In the genomic region with DNA sequence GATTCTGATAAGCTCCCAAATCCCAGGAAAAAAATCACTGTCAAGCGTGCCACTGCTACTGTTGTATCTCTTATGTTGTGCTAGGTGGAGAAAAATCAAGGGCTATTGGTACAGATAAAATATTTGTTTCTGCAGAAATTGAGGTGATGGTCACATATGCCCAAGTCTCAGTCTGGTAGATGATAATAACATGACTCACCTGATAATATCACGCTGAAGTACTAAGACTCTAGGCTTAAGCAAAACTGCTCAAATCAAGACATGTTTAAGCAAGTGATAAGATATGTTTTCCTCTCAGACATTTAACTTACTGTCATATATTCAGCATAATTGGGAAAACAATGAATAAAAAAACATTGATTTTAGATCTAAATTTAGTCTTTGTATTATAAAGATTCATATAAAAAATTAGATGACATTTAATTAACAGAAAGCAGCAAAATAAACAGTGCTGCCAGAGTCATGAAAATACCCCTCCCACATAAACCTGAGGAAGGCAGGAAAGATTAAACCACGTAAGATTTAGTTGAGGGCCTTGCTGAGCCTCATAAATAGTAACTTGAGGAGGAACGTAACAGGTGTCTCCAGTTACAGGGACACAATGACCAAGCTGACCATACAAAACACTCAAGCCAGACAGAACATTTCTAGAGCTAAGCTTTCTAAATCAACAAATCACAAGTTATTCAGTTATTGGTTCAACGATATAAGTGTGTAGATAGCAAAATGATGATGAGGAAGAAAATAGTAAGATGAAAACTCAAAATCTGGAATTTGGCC, we compare ENCODE assay signal across 22 cellular contexts.
A peak's percentile ranks its signal among the peaks of the same experiment; 100 is the strongest.
DNase-seq lines count a peak whose midpoint lies in the region; ATAC-seq and TF ChIP-seq lines count a peak whose summit lies in the region.
"Had no signal": no experiment of that assay in that cellular context is flagged by ENCODE, and none has a peak within 500 bp of the region (broad histone marks: within the 10 kb centered on the region; RNA-seq: fewer than 3 reads in every experiment).

No MANE protein-coding gene starts in this region.

- H3K27me3 Mint-ChIP-seq in GM23338 (ENCODE audit: insufficient read depth, low read depth, poor library complexity), result no peaks in the 10 kb centered on the region
- no peaks in the 10 kb centered on the region for H3K27me3 Mint-ChIP-seq in nephron (ENCODE audit: low read depth)
- H3K27me3 Mint-ChIP-seq: CD4-positive, alpha-beta T cell had no signal

- H3K27ac Mint-ChIP-seq in GM23338 (peak overlapping the region; percentile 65; the same call in 1 of the 2 replicates), nephron (peak overlapping the region; percentile 31 to 59 (median 56))
- H3K27ac Mint-ChIP-seq: CD4-positive, alpha-beta T cell had no signal

- DNase-seq in NCI-H2029 (lab: John Stamatoyannopoulos, UW), result peak; percentile 5
- no peak for DNase-seq in NCI-H2029 treated with DMSO at 0.1 percent for 48 hours (lab: John Stamatoyannopoulos, UW)
- no peak for DNase-seq in GM23338 (ENCODE audit: low spot score)
- DNase-seq in foreskin keratinocyte, result peak; percentile 6 to 38
- no peak for DNase-seq in activated naive CD4-positive, alpha-beta T cell treated with Interleukin-2 at 50 U/mL for 16 hours
- no peak for DNase-seq in cerebellar nuclear complex (lab: John Stamatoyannopoulos, UW)
- DNase-seq in AG20443 (ENCODE audit: low spot score), result no peak
- DNase-seq: BE2C; Caco-2; CD4-positive, alpha-beta T cell; GF-D8; GM23248; HCEC 1CT; Kasumi-1; MV-4-11; NCI-H1436; NCI-H2081 treated with DMSO at 0.1 percent for 48 hours; NCI-H345; NCI-H526 treated with DMSO at 0.1 percent for 48 hours; OCI-M1; Right ventricle myocardium superior had no signal

- no peaks in the 10 kb centered on the region for H3K27me3 ChIP-seq in GM23338 (ENCODE audit: insufficient read depth)
- no peaks in the 10 kb centered on the region for H3K27me3 ChIP-seq in foreskin keratinocyte
- H3K27me3 ChIP-seq: BE2C had no signal

- ATAC-seq in GM23338 (no peak), foreskin keratinocyte (peak; percentile 69)

- H3K36me3 Mint-ChIP-seq in GM23338 (ENCODE audit: low read depth) (no peaks in the 10 kb centered on the region), nephron (ENCODE audit: low read depth) (peaks cover 14% of the 10 kb centered on the region)

- no peak for TF ChIP-seq CTCF in GM23338 (conservative IDR thresholded peaks at IDR 0.05; ENCODE audit: low read depth in 2 of 2)
- no peak for TF ChIP-seq CTCF in foreskin keratinocyte (conservative IDR thresholded peaks at IDR 0.05)
- no peak for TF ChIP-seq CTCF in nephron (IDR thresholded peaks at IDR 0.05; ENCODE audit: unreplicated experiment in 3 of 3)

- H3K9me2 ChIP-seq in GM23338 (ENCODE audit: insufficient read depth), result no peaks in the 10 kb centered on the region

- no peak overlapping the region for H3K4me2 ChIP-seq in GM23338

- no peaks in the 10 kb centered on the region for H3K9me3 Mint-ChIP-seq in GM23338
- no peaks in the 10 kb centered on the region for H3K9me3 Mint-ChIP-seq in nephron
- H3K9me3 Mint-ChIP-seq: CD4-positive, alpha-beta T cell had no signal

- no peaks in the 10 kb centered on the region for H3F3A ChIP-seq in GM23338 (replicated peaks; ENCODE audit: low read depth)

- no peaks in the 10 kb centered on the region for H3K79me2 ChIP-seq in GM23338 (replicated peaks; ENCODE audit: insufficient read depth)

- H3K4me1 Mint-ChIP-seq in GM23338 (peaks cover 6% of the 10 kb centered on the region; the same call in 2 of the 3 replicates), nephron (peaks cover 16% of the 10 kb centered on the region)

- H3K36me3 ChIP-seq in GM23338 (ENCODE audit: insufficient read depth), result no peaks in the 10 kb centered on the region
- H3K36me3 ChIP-seq: BE2C had no signal

- no peak overlapping the region for H3K4me3 ChIP-seq in GM23338
- H3K4me3 ChIP-seq: GM23248 had no signal

- no peak overlapping the region for H3K4me3 Mint-ChIP-seq in GM23338
- H3K4me3 Mint-ChIP-seq in nephron, result no peak overlapping the region
- H3K4me3 Mint-ChIP-seq: CD4-positive, alpha-beta T cell had no signal

- no peaks in the 10 kb centered on the region for H4K20me1 ChIP-seq in GM23338 (replicated peaks; ENCODE audit: insufficient read depth)

- H3K4me1 ChIP-seq in GM23338 (ENCODE audit: insufficient read depth), result no peaks in the 10 kb centered on the region; the same call in 1 of the 2 replicates
- H3K4me1 ChIP-seq in foreskin keratinocyte, result no peaks in the 10 kb centered on the region
- H3K4me1 ChIP-seq: BE2C, Caco-2 had no signal

- H3K27ac ChIP-seq in GM23338 (ENCODE audit: low read depth) (no peak overlapping the region), foreskin keratinocyte (no peak overlapping the region)
- H3K27ac ChIP-seq: GM23248 had no signal

- no peak overlapping the region for H2AFZ ChIP-seq in GM23338
- H2AFZ ChIP-seq: GM23248 had no signal

TF ChIP-seq in GM23338, 12 proteins besides CTCF, POLR2A, EP300 and RAD21 (continues in another document):
- TF ChIP-seq EZH2phosphoT487 (IDR thresholded peaks at IDR 0.05; ENCODE audit: unreplicated experiment) (no peak), CREB1 (CRISPR knock-in tag; IDR thresholded peaks at IDR 0.05; ENCODE audit: low read depth) (no peak), EZH2 (IDR thresholded peaks at IDR 0.05; ENCODE audit: low read depth, unreplicated experiment) (no peak), ZNF114 (CRISPR knock-in tag; IDR thresholded peaks at IDR 0.05) (no peak), ZNF331 (CRISPR knock-in tag; IDR thresholded peaks at IDR 0.05; ENCODE audit: low read depth) (no peak), POLR2AphosphoS5 (IDR thresholded peaks at IDR 0.05; ENCODE audit: low read depth) (no peak), NANOG (IDR thresholded peaks at IDR 0.05; ENCODE audit: borderline replicate concordance) (no peak), JUNB (IDR thresholded peaks at IDR 0.05; ENCODE audit: unreplicated experiment) (no peak)
- TF ChIP-seq, protein P1, sequence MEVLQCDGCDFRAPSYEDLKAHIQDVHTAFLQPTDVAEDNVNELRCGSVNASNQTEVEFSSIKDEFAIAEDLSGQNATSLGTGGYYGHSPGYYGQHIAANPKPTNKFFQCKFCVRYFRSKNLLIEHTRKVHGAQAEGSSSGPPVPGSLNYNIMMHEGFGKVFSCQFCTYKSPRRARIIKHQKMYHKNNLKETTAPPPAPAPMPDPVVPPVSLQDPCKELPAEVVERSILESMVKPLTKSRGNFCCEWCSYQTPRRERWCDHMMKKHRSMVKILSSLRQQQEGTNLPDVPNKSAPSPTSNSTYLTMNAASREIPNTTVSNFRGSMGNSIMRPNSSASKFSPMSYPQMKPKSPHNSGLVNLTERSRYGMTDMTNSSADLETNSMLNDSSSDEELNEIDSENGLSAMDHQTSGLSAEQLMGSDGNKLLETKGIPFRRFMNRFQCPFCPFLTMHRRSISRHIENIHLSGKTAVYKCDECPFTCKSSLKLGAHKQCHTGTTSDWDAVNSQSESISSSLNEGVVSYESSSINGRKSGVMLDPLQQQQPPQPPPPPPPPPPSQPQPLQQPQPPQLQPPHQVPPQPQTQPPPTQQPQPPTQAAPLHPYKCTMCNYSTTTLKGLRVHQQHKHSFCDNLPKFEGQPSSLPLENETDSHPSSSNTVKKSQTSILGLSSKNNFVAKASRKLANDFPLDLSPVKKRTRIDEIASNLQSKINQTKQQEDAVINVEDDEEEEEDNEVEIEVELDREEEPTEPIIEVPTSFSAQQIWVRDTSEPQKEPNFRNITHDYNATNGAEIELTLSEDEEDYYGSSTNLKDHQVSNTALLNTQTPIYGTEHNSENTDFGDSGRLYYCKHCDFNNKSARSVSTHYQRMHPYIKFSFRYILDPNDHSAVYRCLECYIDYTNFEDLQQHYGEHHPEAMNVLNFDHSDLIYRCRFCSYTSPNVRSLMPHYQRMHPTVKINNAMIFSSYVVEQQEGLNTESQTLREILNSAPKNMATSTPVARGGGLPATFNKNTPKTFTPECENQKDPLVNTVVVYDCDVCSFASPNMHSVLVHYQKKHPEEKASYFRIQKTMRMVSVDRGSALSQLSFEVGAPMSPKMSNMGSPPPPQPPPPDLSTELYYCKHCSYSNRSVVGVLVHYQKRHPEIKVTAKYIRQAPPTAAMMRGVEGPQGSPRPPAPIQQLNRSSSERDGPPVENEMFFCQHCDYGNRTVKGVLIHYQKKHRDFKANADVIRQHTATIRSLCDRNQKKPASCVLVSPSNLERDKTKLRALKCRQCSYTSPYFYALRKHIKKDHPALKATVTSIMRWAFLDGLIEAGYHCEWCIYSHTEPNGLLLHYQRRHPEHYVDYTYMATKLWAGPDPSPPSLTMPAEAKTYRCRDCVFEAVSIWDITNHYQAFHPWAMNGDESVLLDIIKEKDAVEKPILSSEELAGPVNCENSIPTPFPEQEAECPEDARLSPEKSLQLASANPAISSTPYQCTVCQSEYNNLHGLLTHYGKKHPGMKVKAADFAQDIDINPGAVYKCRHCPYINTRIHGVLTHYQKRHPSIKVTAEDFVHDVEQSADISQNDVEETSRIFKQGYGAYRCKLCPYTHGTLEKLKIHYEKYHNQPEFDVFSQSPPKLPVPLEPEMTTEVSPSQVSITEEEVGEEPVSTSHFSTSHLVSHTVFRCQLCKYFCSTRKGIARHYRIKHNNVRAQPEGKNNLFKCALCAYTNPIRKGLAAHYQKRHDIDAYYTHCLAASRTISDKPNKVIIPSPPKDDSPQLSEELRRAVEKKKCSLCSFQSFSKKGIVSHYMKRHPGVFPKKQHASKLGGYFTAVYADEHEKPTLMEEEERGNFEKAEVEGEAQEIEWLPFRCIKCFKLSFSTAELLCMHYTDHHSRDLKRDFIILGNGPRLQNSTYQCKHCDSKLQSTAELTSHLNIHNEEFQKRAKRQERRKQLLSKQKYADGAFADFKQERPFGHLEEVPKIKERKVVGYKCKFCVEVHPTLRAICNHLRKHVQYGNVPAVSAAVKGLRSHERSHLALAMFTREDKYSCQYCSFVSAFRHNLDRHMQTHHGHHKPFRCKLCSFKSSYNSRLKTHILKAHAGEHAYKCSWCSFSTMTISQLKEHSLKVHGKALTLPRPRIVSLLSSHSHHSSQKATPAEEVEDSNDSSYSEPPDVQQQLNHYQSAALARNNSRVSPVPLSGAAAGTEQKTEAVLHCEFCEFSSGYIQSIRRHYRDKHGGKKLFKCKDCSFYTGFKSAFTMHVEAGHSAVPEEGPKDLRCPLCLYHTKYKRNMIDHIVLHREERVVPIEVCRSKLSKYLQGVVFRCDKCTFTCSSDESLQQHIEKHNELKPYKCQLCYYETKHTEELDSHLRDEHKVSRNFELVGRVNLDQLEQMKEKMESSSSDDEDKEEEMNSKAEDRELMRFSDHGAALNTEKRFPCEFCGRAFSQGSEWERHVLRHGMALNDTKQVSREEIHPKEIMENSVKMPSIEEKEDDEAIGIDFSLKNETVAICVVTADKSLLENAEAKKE (CRISPR knock-in tag; IDR thresholded peaks at IDR 0.05), result no peak

Comparison
In these comparisons a context has a peak if more than half of its experiments do, and no peak if none do; other contexts are left out.
1. DNase-seq: peak in NCI-H2029 (single experiment) and foreskin keratinocyte (2 of 2); none in NCI-H2029 treated with DMSO at 0.1 percent for 48 hours (single experiment), GM23338 (single experiment), activated naive CD4-positive, alpha-beta T cell treated with Interleukin-2 at 50 U/mL for 16 hours (single experiment), cerebellar nuclear complex (0 of 2) and AG20443 (single experiment).